Comparison of ENCODE assay signal across 1 cellular context in genomic region chr17:28357061-28357900, GRCh38.
A peak's percentile ranks its signal among the peaks of the same experiment; 100 is the strongest.
TF ChIP-seq lines count a peak whose summit lies in the region.

POLDIP2 (minus strand) TSS chr17:28357527; CDS start chr17:28357448, 79 bp downstream.

TF ChIP-seq in HCT116, 20 proteins besides CTCF, POLR2A, EP300 and RAD21 (continued from another document):
- no peak for TF ChIP-seq REST (IDR thresholded peaks at IDR 0.05; ENCODE audit: low read depth)
- TF ChIP-seq EGR1 (IDR thresholded peaks at IDR 0.05; ENCODE audit: low read depth): peak; percentile 46
- peak; percentile 91 for TF ChIP-seq SRF (IDR thresholded peaks at IDR 0.05; ENCODE audit: low read depth)
- peak; percentile 87 for TF ChIP-seq ELF1 (IDR thresholded peaks at IDR 0.05; ENCODE audit: borderline replicate concordance, low read depth)
- peak; percentile 69 for TF ChIP-seq MAX (IDR thresholded peaks at IDR 0.05)
- no peak for TF ChIP-seq FOSL1 (IDR thresholded peaks at IDR 0.05; ENCODE audit: low read depth)
- TF ChIP-seq JUND (IDR thresholded peaks at IDR 0.05): no peak
- peak; percentile 69 for TF ChIP-seq SP1 (IDR thresholded peaks at IDR 0.05; ENCODE audit: low read depth)
- no peak for TF ChIP-seq CEBPB (IDR thresholded peaks at IDR 0.05; ENCODE audit: low read depth)
